ENCODE assay signal across 32 cellular contexts in genomic region chrY:20776104-20776503, GRCh38. TPM values are rescaled to one million over a fixed set of nuclear protein-coding genes. Genes with fewer than 3 reads are reported as not detected.
"Had no signal": no experiment of that assay in that cellular context is flagged by ENCODE, and none has a peak within 500 bp of the region (broad histone marks: within the 10 kb centered on the region; RNA-seq: fewer than 3 reads in every experiment).

No MANE protein-coding gene starts in this region.

- H3K4me3 ChIP-seq: ascending aorta, breast epithelium, cardiac muscle cell, colonic mucosa, esophagus squamous epithelium, gastroesophageal sphincter, heart right ventricle had no signal

- H3K4me1 Mint-ChIP-seq: activated T-helper 17 cell treated with anti-CD3 and anti-CD28 coated beads, Interleukin-2, amount 50 U/mL, for 72 hours; brain had no signal

- H3K27me3 ChIP-seq: ascending aorta, breast epithelium, cardiac muscle cell, colonic mucosa, esophagus squamous epithelium, gastroesophageal sphincter, heart right ventricle had no signal

- H3K27me3 Mint-ChIP-seq: activated CD4-positive, alpha-beta T cell treated with anti-CD3 and anti-CD28 coated beads for 36 hours; activated CD4-positive, alpha-beta T cell treated with anti-CD3 and anti-CD28 coated beads, Interleukin-2, amount 10 ng/mL, durations not matched to agents 24 days and 14 days; activated naive CD8-positive, alpha-beta T cell; activated T-cell treated with anti-CD3 and anti-CD28 coated beads, Interleukin-2, amount 50 U/mL, for 24 hours; activated T-helper 17 cell treated with anti-CD3 and anti-CD28 coated beads, Interleukin-2, amount 50 U/mL, for 72 hours; brain; T-helper 17 cell had no signal

- ATAC-seq: activated CD4-positive, alpha-beta T cell treated with anti-CD3 and anti-CD28 coated beads for 36 hours; activated T-helper 17 cell treated with anti-CD3 and anti-CD28 coated beads, Interleukin-2, amount 50 U/mL, for 72 hours; gastroesophageal sphincter; heart right ventricle; T-helper 17 cell had no signal

- H3K36me3 ChIP-seq: ascending aorta, breast epithelium, cardiac muscle cell, colonic mucosa, esophagus squamous epithelium, gastroesophageal sphincter, heart right ventricle had no signal

- H3K9me3 ChIP-seq: ascending aorta, breast epithelium, colonic mucosa, esophagus squamous epithelium, gastroesophageal sphincter, heart right ventricle had no signal

- H3K9me3 Mint-ChIP-seq: activated naive CD4-positive, alpha-beta T cell treated with anti-CD3 and anti-CD28 coated beads for 36 hours; activated T-cell treated with anti-CD3 and anti-CD28 coated beads, Interleukin-2, amount 50 U/mL, for 24 hours; activated T-helper 17 cell treated with anti-CD3 and anti-CD28 coated beads, Interleukin-2, amount 50 U/mL, for 72 hours had no signal

- H3K27ac Mint-ChIP-seq: activated CD4-positive, alpha-beta T cell treated with anti-CD3 and anti-CD28 coated beads for 36 hours; activated CD4-positive, alpha-beta T cell treated with anti-CD3 and anti-CD28 coated beads, Interleukin-2, amount 10 ng/mL, durations not matched to agents 24 days and 14 days; activated naive CD4-positive, alpha-beta T cell treated with anti-CD3 and anti-CD28 coated beads for 36 hours; activated naive CD8-positive, alpha-beta T cell; activated T-cell treated with anti-CD3 and anti-CD28 coated beads, Interleukin-2, amount 50 U/mL, for 24 hours; activated T-helper 17 cell treated with anti-CD3 and anti-CD28 coated beads, Interleukin-2, amount 50 U/mL, for 72 hours; brain; T-helper 17 cell had no signal

- H3K4me3 Mint-ChIP-seq: activated CD4-positive, alpha-beta T cell treated with anti-CD3 and anti-CD28 coated beads for 36 hours; activated naive CD4-positive, alpha-beta T cell treated with anti-CD3 and anti-CD28 coated beads for 36 hours; activated T-cell treated with anti-CD3 and anti-CD28 coated beads, Interleukin-2, amount 50 U/mL, for 24 hours; activated T-helper 17 cell treated with anti-CD3 and anti-CD28 coated beads, Interleukin-2, amount 50 U/mL, for 72 hours; brain; T-helper 17 cell had no signal

- H3K36me3 Mint-ChIP-seq: activated naive CD8-positive, alpha-beta T cell; brain had no signal

- DNase-seq: activated CD4-positive, alpha-beta T cell treated with anti-CD3 and anti-CD28 coated beads for 36 hours; activated CD4-positive, alpha-beta T cell treated with anti-CD3 and anti-CD28 coated beads, Interleukin-2, amount 10 ng/mL, durations not matched to agents 24 days and 14 days; activated CD4-positive, alpha-beta T cell treated with anti-CD3 and anti-CD28 coated beads, Interleukin-2, amount 50 U/mL, for 48 hours; activated CD4-positive, CD25-positive, alpha-beta regulatory T cell; activated CD4-positive, CD25-positive, alpha-beta regulatory T cell treated with anti-CD3 and anti-CD28 coated beads, Interleukin-2, amount 50 U/mL, for 72 hours; activated CD8-positive, alpha-beta memory T cell treated with anti-CD3 and anti-CD28 coated beads, Interleukin-2, amount 50 U/mL, for 48 hours; activated effector memory CD4-positive, alpha-beta T cell treated with anti-CD3 and anti-CD28 coated beads, Interleukin-2, amount 50 U/mL, for 16 hours; activated naive CD4-positive, alpha-beta T cell treated with anti-CD3 and anti-CD28 coated beads for 36 hours; activated T-cell treated with anti-CD3 and anti-CD28 coated beads for 4 hours; activated T-cell treated with anti-CD3 and anti-CD28 coated beads, Interleukin-2, amount 50 U/mL, for 24 hours; central memory CD4-positive, alpha-beta T cell; cerebellar nuclear complex; colonic mucosa; effector CD8-positive, alpha-beta T cell; esophagus squamous epithelium; foreskin melanocyte; heart right ventricle; T-helper 17 cell had no signal

- H3K27ac ChIP-seq: ascending aorta, breast epithelium, cardiac muscle cell, colonic mucosa, epithelial cell of prostate, esophagus squamous epithelium, gastroesophageal sphincter, heart right ventricle had no signal

- H3K4me1 ChIP-seq: ascending aorta, breast epithelium, colonic mucosa, esophagus squamous epithelium, gastroesophageal sphincter, heart right ventricle had no signal

RNA-seq across cellular contexts. Expression of gene RPS4Y2, which starts 20.2 kb away (rescaled TPM):
- total RNA-seq: activated CD4-positive, alpha-beta T cell treated with anti-CD3 and anti-CD28 coated beads for 36 hours; activated CD4-positive, alpha-beta T cell treated with anti-CD3 and anti-CD28 coated beads, Interleukin-2, amount 10 ng/mL, durations not matched to agents 24 days and 14 days; activated naive CD4-positive, alpha-beta T cell treated with anti-CD3 and anti-CD28 coated beads for 36 hours; ascending aorta; breast epithelium; cardiac muscle cell; colonic mucosa; dermis microvascular lymphatic vessel endothelial cell; endothelial cell of umbilical vein; esophagus squamous epithelium; fibroblast of lung; fibroblast of villous mesenchyme; gastroesophageal sphincter; glomerular endothelial cell; heart right ventricle; T-helper 17 cell had no signal
- polyA plus RNA-seq: cardiac muscle cell, endothelial cell of umbilical vein, esophagus, fibroblast of lung, heart right ventricle had no signal
